ENCODE assay signal across 28 cellular contexts in genomic region chr1:53175302-53175913, GRCh38. TPM values are rescaled to one million over a fixed set of nuclear protein-coding genes. Genes with fewer than 3 reads are reported as not detected.
A peak's percentile ranks its signal among the peaks of the same experiment; 100 is the strongest.
DNase-seq lines count a peak whose midpoint lies in the region; ATAC-seq and TF ChIP-seq lines count a peak whose summit lies in the region.
"Had no signal": no experiment of that assay in that cellular context is flagged by ENCODE, and none has a peak within 500 bp of the region (broad histone marks: within the 10 kb centered on the region; RNA-seq: fewer than 3 reads in every experiment).

No MANE protein-coding gene starts in this region.

- TF ChIP-seq POLR2A in vagina (IDR thresholded peaks at IDR 0.05), result no peak
- TF ChIP-seq POLR2A in gastroesophageal sphincter (IDR thresholded peaks at IDR 0.05), result no peak

- TF ChIP-seq CTCF in vagina (IDR thresholded peaks at IDR 0.05) (no peak), gastroesophageal sphincter (IDR thresholded peaks at IDR 0.05) (no peak)

- H3K27me3 ChIP-seq in SJSA1 (replicated peaks) (no peaks in the 10 kb centered on the region), vagina (no peaks in the 10 kb centered on the region), gastroesophageal sphincter (no peaks in the 10 kb centered on the region)

- no peaks in the 10 kb centered on the region for H3K9me3 ChIP-seq in SJSA1 (replicated peaks)
- H3K9me3 ChIP-seq in vagina, result no peaks in the 10 kb centered on the region
- H3K9me3 ChIP-seq in gastroesophageal sphincter, result no peaks in the 10 kb centered on the region

- intact Hi-C loops in left colon (cut with DNase I, micrococcal nuclease), result no loop called here
- intact Hi-C loops in vagina (cut with DNase I), result no loop called here

- no peak for TF ChIP-seq EP300 in gastroesophageal sphincter (IDR thresholded peaks at IDR 0.05)

- ATAC-seq in left colon (peak; percentile 58), gastroesophageal sphincter (no peak)
- ATAC-seq: effector memory CD8-positive, alpha-beta T cell; natural killer cell had no signal

- H3K36me3 ChIP-seq in SJSA1 (no peaks in the 10 kb centered on the region), vagina (no peaks in the 10 kb centered on the region), gastroesophageal sphincter (no peaks in the 10 kb centered on the region)

- peaks cover 50% of the 10 kb centered on the region for H3K4me1 ChIP-seq in SJSA1 (replicated peaks)
- peaks cover 11% of the 10 kb centered on the region for H3K4me1 ChIP-seq in vagina
- H3K4me1 ChIP-seq in gastroesophageal sphincter, result peaks cover 0 to 33% (median 9%) of the 10 kb centered on the region in 3 donors

- H3K4me3 ChIP-seq in SJSA1 (no peak overlapping the region), vagina (no peak overlapping the region), gastroesophageal sphincter (no peak overlapping the region)
- H3K4me3 ChIP-seq: PC-9, skin epidermis had no signal

- H3K27ac ChIP-seq in SJSA1 (peak overlapping the region; percentile 28; the same call in 1 of the 2 replicates), vagina (peak overlapping the region; percentile 76), gastroesophageal sphincter (no peak overlapping the region)
- H3K27ac ChIP-seq: PC-9 had no signal

- WGBS in gastroesophageal sphincter (ENCODE audit: low coverage in 1 of 2), 2 donors, result 61 to 75% methylated on average over 5 of the region's 6 CpGs

- peak; percentile 8 for DNase-seq in DMS153 (lab: John Stamatoyannopoulos, UW)
- DNase-seq in DMS153 treated with DMSO at 0.1 percent for 48 hours (lab: John Stamatoyannopoulos, UW; ENCODE audit: unreplicated experiment), result no peak
- peak in 1 of 2 experiments; percentile 38 for DNase-seq in SJSA1 (ENCODE audit: low read depth in 1 of 2, low spot score in 2 of 2)
- no peak for DNase-seq in left colon
- DNase-seq in vagina (ENCODE audit: extremely low spot score in 2 of 2), result no peak
- no peak for DNase-seq in NOMO-1 treated with dmso at 0.1 percent for 144 hours (lab: John Stamatoyannopoulos, UW; ENCODE audit: unreplicated experiment)
- no peak for DNase-seq in NCI-H187 treated with DMSO at 0.1 percent for 48 hours (lab: John Stamatoyannopoulos, UW)
- DNase-seq: activated CD4-positive, alpha-beta T cell treated with anti-CD3 and anti-CD28 coated beads for 4 hours; activated CD8-positive, alpha-beta memory T cell treated with anti-CD3 and anti-CD28 coated beads, Interleukin-2, amount 50 U/mL, for 48 hours; activated gamma-delta T cell treated with Interleukin-2 at 50 U/mL for 16 hours; amniotic stem cell; CD4-positive, CD25-positive, alpha-beta regulatory T cell; cerebellar nuclear complex; effector memory CD8-positive, alpha-beta T cell; hippocampal formation; islet precursor cell; natural killer cell; NCI-H1105; NCI-H526 treated with DMSO at 0.1 percent for 48 hours; PC-9; stimulated activated CD4-positive, alpha-beta T cell treated with anti-CD3 and anti-CD28 coated beads, Interleukin-4, amount 100 ng/mL, for 1 hour; substantia nigra; T1000 had no signal

RNA-seq across cellular contexts. Expression of gene CPT2, which starts 21.2 kb away (rescaled TPM):
- 12.1 and 23.5 TPM in 2 replicates for total RNA-seq in SJSA1 (2014; rRNA removed; shearing (Covaris generic))
- total RNA-seq in left colon (10 to 100 TPM; 71.1 to 76.4 TPM), vagina (16.7 TPM), gastroesophageal sphincter (10 to 100 TPM; 15.3 to 19.9 (median 17.2) TPM)

RNA-seq across cellular contexts. Expression of gene SLC1A7, which starts 33.0 kb away (rescaled TPM):
- 4.5 and 12.1 TPM in 2 replicates for total RNA-seq in SJSA1 (2014; rRNA removed; shearing (Covaris generic))
- total RNA-seq in left colon, result 1 to 10 TPM in 1 of 2 donors, under 1 TPM in 1; 0.58 to 1.1 TPM
- not detected for total RNA-seq in vagina
- total RNA-seq in gastroesophageal sphincter, result 1 to 10 TPM in 1 of 4 donors, under 1 TPM in 2, not detected in 1; 0.54 to 1.6 (median 0.62) TPM
- total RNA-seq: A172; CD4-positive, CD25-positive, alpha-beta regulatory T cell; PC-9; progenitor cell of endocrine pancreas; SK-MEL-5 had no signal

RNA-seq across cellular contexts. Expression of gene CZIB, which starts 45.0 kb away (rescaled TPM):
- total RNA-seq in SJSA1 (2014; rRNA removed; shearing (Covaris generic)), result 90.0 and 92.7 TPM in 2 replicates
- total RNA-seq in left colon (10 to 100 TPM; 31.3 to 33.3 TPM), vagina (50.6 TPM), gastroesophageal sphincter (100 to 1,000 TPM in 1 of 4 donors, 10 to 100 TPM in 3; 58.8 to 103 (median 84.4) TPM)

Comparison
In these comparisons a context has a peak if more than half of its experiments do, and no peak if none do; other contexts are left out.
1. H3K27ac ChIP-seq: peak in SJSA1 (single experiment) and vagina (single experiment); none in gastroesophageal sphincter (0 of 4).